26 cellular contexts compared by ENCODE assay signal in the genomic region with DNA sequence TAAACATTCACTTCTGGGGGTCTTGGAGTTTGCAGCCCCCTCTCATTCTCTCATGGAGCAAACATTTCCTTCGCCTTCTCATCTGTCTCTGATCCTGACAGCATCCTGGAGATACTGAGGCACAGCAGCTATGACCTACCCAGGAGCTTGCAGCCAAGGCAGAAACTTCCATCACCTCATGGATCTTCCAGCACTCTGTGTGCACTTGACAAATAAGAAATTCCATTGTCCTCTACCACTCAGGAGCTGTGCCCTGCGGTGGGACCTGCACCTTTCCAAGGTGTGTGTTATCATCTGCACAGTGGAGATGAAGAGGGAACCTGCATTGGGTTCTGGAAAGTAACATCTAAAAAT. TPM values are rescaled to one million over a fixed set of nuclear protein-coding genes. Genes with fewer than 3 reads are reported as not detected.
DNase-seq lines count a peak whose midpoint lies in the region; ATAC-seq and TF ChIP-seq lines count a peak whose summit lies in the region.
"Had no signal": no experiment of that assay in that cellular context is flagged by ENCODE, and none has a peak within 500 bp of the region (broad histone marks: within the 10 kb centered on the region; RNA-seq: fewer than 3 reads in every experiment).

No MANE protein-coding gene starts in this region.

- H3K4me3 ChIP-seq in right lobe of liver, result no peak overlapping the region
- no peak overlapping the region for H3K4me3 ChIP-seq in ascending aorta
- H3K4me3 ChIP-seq: cardiac muscle cell, colonic mucosa, uterus had no signal

- H3K27ac ChIP-seq in VCaP, result peak overlapping the region; percentile 45; the same call in 1 of the 2 replicates
- peak overlapping the region; percentile 74 to 91 (median 90) for H3K27ac ChIP-seq in right lobe of liver
- H3K27ac ChIP-seq in ascending aorta, result no peak overlapping the region
- H3K27ac ChIP-seq: cardiac muscle cell, uterus had no signal

- H3K27me3 ChIP-seq in right lobe of liver (no peaks in the 10 kb centered on the region), ascending aorta (no peaks in the 10 kb centered on the region)
- H3K27me3 ChIP-seq: cardiac muscle cell, colonic mucosa, uterus had no signal

- DNase-seq in activated effector memory CD4-positive, alpha-beta T cell treated with anti-CD3 and anti-CD28 coated beads, Interleukin-2, amount 50 U/mL, for 16 hours, result peak; percentile 12
- no peak for DNase-seq in activated effector memory CD4-positive, alpha-beta T cell treated with Interleukin-2 at 50 U/mL for 16 hours
- no peak for DNase-seq in right lobe of liver
- no peak for DNase-seq in stimulated activated effector memory CD8-positive, alpha-beta T cell treated with anti-CD3 and anti-CD28 coated beads, Interleukin-12 subunit alpha, Interleukin-12 subunit beta, amount 100 ng/mL, for 72 hours (ENCODE audit: low spot score in 2 of 2)
- no peak for DNase-seq in KBM-7
- no peak for DNase-seq in ascending aorta (ENCODE audit: low spot score in 2 of 2)
- no peak for DNase-seq in iPS-NIHi7 (ENCODE audit: extremely low spot score)
- DNase-seq: DMS 273 treated with DMSO at 0.1 percent for 48 hours, MV-4-11, SIG-M5, uterus had no signal

- no peaks in the 10 kb centered on the region for H3K9me3 ChIP-seq in right lobe of liver
- no peaks in the 10 kb centered on the region for H3K9me3 ChIP-seq in ascending aorta
- H3K9me3 ChIP-seq: colonic mucosa, uterus had no signal

- intact Hi-C loops in right lobe of liver (cut with DNase I), result no loop called here
- intact Hi-C loops in ascending aorta (cut with DNase I), result no loop called here

- H3K9me3 Mint-ChIP-seq in stimulated activated effector memory CD8-positive, alpha-beta T cell treated with anti-CD3 and anti-CD28 coated beads, Interleukin-12 subunit alpha, Interleukin-12 subunit beta, amount 100 ng/mL, for 72 hours, result no peaks in the 10 kb centered on the region
- H3K9me3 Mint-ChIP-seq: activated naive CD8-positive, alpha-beta T cell treated with anti-CD3 and anti-CD28 coated beads for 36 hours; CD4-positive, alpha-beta T cell; H9; natural killer cell; stimulated activated naive CD8-positive, alpha-beta T cell treated with anti-CD3 and anti-CD28 coated beads, Interleukin-15, Interleukin-2, amounts not matched to agents 100 ng/mL and 50 ng/mL, for 24 hours; T-helper 2 cell treated with Interferon-gamma antibody and Interleukin-4, amounts not matched to agents 5 μg/mL and 100 μg/mL, for 36 hours had no signal

- H3K4me1 ChIP-seq in right lobe of liver, result peaks cover 0 to 37% (median 21%) of the 10 kb centered on the region in 4 donors
- H3K4me1 ChIP-seq in ascending aorta, result no peaks in the 10 kb centered on the region
- H3K4me1 ChIP-seq: uterus had no signal

- peak; percentile 61 to 73 (median 65) for ATAC-seq in right lobe of liver
- ATAC-seq in stimulated activated effector memory CD8-positive, alpha-beta T cell treated with anti-CD3 and anti-CD28 coated beads, Interleukin-12 subunit alpha, Interleukin-12 subunit beta, amount 100 ng/mL, for 72 hours, result no peak

- no peak for TF ChIP-seq CTCF in VCaP (conservative IDR thresholded peaks at IDR 0.05)
- TF ChIP-seq CTCF in right lobe of liver (IDR thresholded peaks at IDR 0.05), result no peak
- no peak for TF ChIP-seq CTCF in ascending aorta (IDR thresholded peaks at IDR 0.05)

- no peak overlapping the region for H3K4me3 Mint-ChIP-seq in stimulated activated effector memory CD8-positive, alpha-beta T cell treated with anti-CD3 and anti-CD28 coated beads, Interleukin-12 subunit alpha, Interleukin-12 subunit beta, amount 100 ng/mL, for 72 hours
- H3K4me3 Mint-ChIP-seq: activated CD8-positive, alpha-beta T cell treated with anti-CD3 and anti-CD28 coated beads, Interleukin-2, amount 10 ng/mL, durations not matched to agents 7 days and 5 days; activated naive CD8-positive, alpha-beta T cell treated with anti-CD3 and anti-CD28 coated beads for 36 hours; CD4-positive, alpha-beta T cell; H9; natural killer cell; stimulated activated naive CD8-positive, alpha-beta T cell treated with anti-CD3 and anti-CD28 coated beads, Interleukin-15, Interleukin-2, amounts not matched to agents 100 ng/mL and 50 ng/mL, for 24 hours; T-helper 2 cell treated with Interferon-gamma antibody and Interleukin-4, amounts not matched to agents 5 μg/mL and 100 μg/mL, for 36 hours had no signal

- TF ChIP-seq POLR2A in right lobe of liver (IDR thresholded peaks at IDR 0.05), result no peak

- peak overlapping the region; percentile 29 for H3K27ac Mint-ChIP-seq in stimulated activated effector memory CD8-positive, alpha-beta T cell treated with anti-CD3 and anti-CD28 coated beads, Interleukin-12 subunit alpha, Interleukin-12 subunit beta, amount 100 ng/mL, for 72 hours
- H3K27ac Mint-ChIP-seq: activated CD8-positive, alpha-beta T cell treated with anti-CD3 and anti-CD28 coated beads, Interleukin-2, amount 10 ng/mL, durations not matched to agents 7 days and 5 days; activated naive CD8-positive, alpha-beta T cell treated with anti-CD3 and anti-CD28 coated beads for 36 hours; CD4-positive, alpha-beta T cell; natural killer cell; stimulated activated naive CD8-positive, alpha-beta T cell treated with anti-CD3 and anti-CD28 coated beads, Interleukin-15, Interleukin-2, amounts not matched to agents 100 ng/mL and 50 ng/mL, for 24 hours; T-helper 2 cell treated with Interferon-gamma antibody and Interleukin-4, amounts not matched to agents 5 μg/mL and 100 μg/mL, for 36 hours had no signal

- H3K36me3 ChIP-seq in right lobe of liver (no peaks in the 10 kb centered on the region), ascending aorta (no peaks in the 10 kb centered on the region)
- H3K36me3 ChIP-seq: cardiac muscle cell, colonic mucosa, uterus had no signal

- peaks cover 6% of the 10 kb centered on the region for H3K4me1 Mint-ChIP-seq in stimulated activated effector memory CD8-positive, alpha-beta T cell treated with anti-CD3 and anti-CD28 coated beads, Interleukin-12 subunit alpha, Interleukin-12 subunit beta, amount 100 ng/mL, for 72 hours
- H3K4me1 Mint-ChIP-seq: activated naive CD8-positive, alpha-beta T cell treated with anti-CD3 and anti-CD28 coated beads for 36 hours had no signal

- in situ Hi-C loops in KBM-7 (cut with MboI; ENCODE audit: low pct_unique_long_range_greater_than_20kb, low sequenced_read_pairs), result no loop called here

- H3K36me3 Mint-ChIP-seq in stimulated activated effector memory CD8-positive, alpha-beta T cell treated with anti-CD3 and anti-CD28 coated beads, Interleukin-12 subunit alpha, Interleukin-12 subunit beta, amount 100 ng/mL, for 72 hours, result no peaks in the 10 kb centered on the region
- H3K36me3 Mint-ChIP-seq: activated naive CD8-positive, alpha-beta T cell treated with anti-CD3 and anti-CD28 coated beads for 36 hours; natural killer cell had no signal

- WGBS in right lobe of liver (ENCODE audit: insufficient coverage, low coverage, low lambda C conversion rate, missing lambda C conversion rate), result 47% methylated on average over 2 of the region's 2 CpGs

RNA-seq across cellular contexts. Expression of gene GGTLC2, which starts 49.1 kb away (rescaled TPM):
- total RNA-seq in right lobe of liver (not detected), ascending aorta (not detected)
- total RNA-seq: A172; activated CD8-positive, alpha-beta T cell treated with anti-CD3 and anti-CD28 coated beads, Interleukin-2, amount 10 ng/mL, durations not matched to agents 7 days and 5 days; activated naive CD8-positive, alpha-beta T cell treated with anti-CD3 and anti-CD28 coated beads for 36 hours; cardiac muscle cell; CD4-positive, alpha-beta T cell; colonic mucosa; H9; LHCN-M2; lower leg skin; natural killer cell; osteoblast; renal cortical epithelial cell; uterus had no signal

Comparison
In these comparisons a context has a peak if more than half of its experiments do, and no peak if none do; other contexts are left out.
1. H3K27ac ChIP-seq: peak in VCaP (single experiment) and right lobe of liver (3 of 3); none in ascending aorta (0 of 2).